In genomic region chr9:130117816-130118632, GRCh38 we compare ENCODE assay signal across 10 cellular contexts. TPM values are rescaled to one million over a fixed set of nuclear protein-coding genes. Genes with fewer than 3 reads are reported as not detected.
DNase-seq lines count a peak whose midpoint lies in the region; ATAC-seq, FAIRE-seq and TF ChIP-seq lines count a peak whose summit lies in the region.
"Had no signal": no experiment of that assay in that cellular context is flagged by ENCODE, and none has a peak within 500 bp of the region (broad histone marks: within the 10 kb centered on the region; RNA-seq: fewer than 3 reads in every experiment).

No MANE protein-coding gene starts in this region.

- WGBS in mesenchymal stem cell, result 46% methylated on average over 11 of the region's 11 CpGs
- 71 to 79% (median 76%) methylated on average over 11 of the region's 11 CpGs for WGBS in small intestine, 3 donors

- peak overlapping the region; percentile 10 to 63 for H3K27ac Mint-ChIP-seq in stimulated activated naive CD8-positive, alpha-beta T cell treated with anti-CD3 and anti-CD28 coated beads, Interleukin-15, amount 100 ng/mL, for 72 hours

- H4K8ac ChIP-seq in mesenchymal stem cell (ENCODE audit: low read length), result peak overlapping the region; percentile 52

- no peak overlapping the region for H3K23ac ChIP-seq in mesenchymal stem cell (ENCODE audit: low read length in 2 of 2)

- no peak overlapping the region for H2BK12ac ChIP-seq in mesenchymal stem cell (ENCODE audit: low read length in 2 of 2)

- no peak overlapping the region for H2BK120ac ChIP-seq in mesenchymal stem cell (ENCODE audit: low read depth, low read length)

- peak; percentile 81 for FAIRE-seq in bronchial epithelial cell (lab: Jason Lieb, UNC)
- FAIRE-seq in small intestine (lab: Jason Lieb, UNC), result no peak
- FAIRE-seq: urothelium cell line had no signal

- no peak overlapping the region for H3K4ac ChIP-seq in mesenchymal stem cell (ENCODE audit: low read depth in 1 of 2, low read length in 2 of 2)

- peak overlapping the region; percentile 57 for H3K9ac ChIP-seq in mesenchymal stem cell (ENCODE audit: low read length)

- ATAC-seq in stimulated activated naive CD8-positive, alpha-beta T cell treated with anti-CD3 and anti-CD28 coated beads, Interleukin-15, amount 100 ng/mL, for 72 hours, result no peak
- no peak for ATAC-seq in stimulated activated naive CD8-positive, alpha-beta T cell treated with anti-CD3 and anti-CD28 coated beads, Interleukin-15, Interleukin-2, amounts not matched to agents 100 U/mL and 50 U/mL, for 24 hours
- ATAC-seq in HG03520 (IDR thresholded peaks at IDR 0.05; ENCODE audit: unreplicated experiment), result no peak
- ATAC-seq in GM19463 (IDR thresholded peaks at IDR 0.05; ENCODE audit: unreplicated experiment), result no peak

- TF ChIP-seq CTCF in bronchial epithelial cell (IDR thresholded peaks at IDR 0.05; ENCODE audit: insufficient read depth, low read length, severe bottlenecking), result no peak

- peak overlapping the region in 1 of 2 experiments; percentile 28 for H3K18ac ChIP-seq in mesenchymal stem cell (ENCODE audit: low read depth in 1 of 2, low read length in 2 of 2)

- no peak overlapping the region for H2BK15ac ChIP-seq in mesenchymal stem cell (ENCODE audit: low read depth, poor library complexity, severe bottlenecking)

- H3K27me3 ChIP-seq in bronchial epithelial cell (ENCODE audit: control insufficient read depth, insufficient read depth, low read length) (no peaks in the 10 kb centered on the region), mesenchymal stem cell (ENCODE audit: control insufficient read depth in 1 of 2, insufficient read depth in 1 of 2, low read length in 2 of 2) (no peaks in the 10 kb centered on the region), small intestine (ENCODE audit: control insufficient read depth in 2 of 2, insufficient read depth in 2 of 2, low read length in 2 of 2) (no peaks in the 10 kb centered on the region)

- no peak overlapping the region for H3K4me3 Mint-ChIP-seq in stimulated activated naive CD8-positive, alpha-beta T cell treated with anti-CD3 and anti-CD28 coated beads, Interleukin-15, amount 100 ng/mL, for 72 hours

- peaks cover 17% of the 10 kb centered on the region for H3K36me3 ChIP-seq in bronchial epithelial cell (ENCODE audit: control insufficient read depth, insufficient read depth, low read length)
- H3K36me3 ChIP-seq in mesenchymal stem cell (ENCODE audit: control insufficient read depth in 1 of 2, insufficient read depth in 2 of 2, low read depth in 1 of 2, low read length in 2 of 2), result peaks cover 27 to 55% of the 10 kb centered on the region in 2 experiments
- H3K36me3 ChIP-seq in small intestine (ENCODE audit: control insufficient read depth in 2 of 2, insufficient read depth in 2 of 2, low read length in 2 of 2), result peaks cover 3 to 5% of the 10 kb centered on the region in 2 donors

- peaks cover 11% of the 10 kb centered on the region for H3K79me1 ChIP-seq in mesenchymal stem cell (replicated peaks; ENCODE audit: low read length, poor library complexity, severe bottlenecking)

- no peak overlapping the region for H3K4me2 ChIP-seq in mesenchymal stem cell (ENCODE audit: low read length, poor library complexity, severe bottlenecking)

- peak overlapping the region; percentile 0 for H4K91ac ChIP-seq in mesenchymal stem cell (ENCODE audit: low read length)

- H3K4me3 ChIP-seq in bronchial epithelial cell (ENCODE audit: low read depth, low read length) (no peak overlapping the region), mesenchymal stem cell (ENCODE audit: insufficient read depth in 1 of 2, low read depth in 1 of 2, low read length in 2 of 2) (no peak overlapping the region), small intestine (ENCODE audit: low read depth in 1 of 2, low read length in 2 of 2) (no peak overlapping the region)

- H3K14ac ChIP-seq in mesenchymal stem cell (ENCODE audit: low read length in 2 of 2), result peak overlapping the region in 1 of 2 experiments; percentile 18

- H2AK5ac ChIP-seq in mesenchymal stem cell (ENCODE audit: low read length, severe bottlenecking), result peak overlapping the region; percentile 65

- no peak overlapping the region for H2AFZ ChIP-seq in mesenchymal stem cell (ENCODE audit: low read depth, low read length)

- H3K27ac ChIP-seq in mesenchymal stem cell (ENCODE audit: low read length, poor library complexity, severe bottlenecking), result peak overlapping the region; percentile 81
- H3K27ac ChIP-seq in small intestine (ENCODE audit: low read depth in 1 of 2, low read length in 1 of 2), result peak overlapping the region in 1 of 2 donors; percentile 6
- H3K27ac ChIP-seq: C4-2B had no signal

- no peaks in the 10 kb centered on the region for H3K9me3 ChIP-seq in mesenchymal stem cell (ENCODE audit: control insufficient read depth, low read length)
- no peaks in the 10 kb centered on the region for H3K9me3 ChIP-seq in small intestine (ENCODE audit: control insufficient read depth, low read depth)

- H3K4me1 ChIP-seq in mesenchymal stem cell (ENCODE audit: control insufficient read depth, insufficient read depth, low read depth, low read length), result peaks cover 23% of the 10 kb centered on the region
- no peaks in the 10 kb centered on the region for H3K4me1 ChIP-seq in small intestine (ENCODE audit: control insufficient read depth in 2 of 2, insufficient read depth in 1 of 2, low read depth in 1 of 2, low read length in 1 of 2)

- no peak overlapping the region for H2BK5ac ChIP-seq in mesenchymal stem cell (ENCODE audit: low read depth, low read length, poor library complexity, severe bottlenecking)

- H3K4me1 Mint-ChIP-seq in stimulated activated naive CD8-positive, alpha-beta T cell treated with anti-CD3 and anti-CD28 coated beads, Interleukin-15, amount 100 ng/mL, for 72 hours, result no peaks in the 10 kb centered on the region

- no peaks in the 10 kb centered on the region for H3K27me3 Mint-ChIP-seq in stimulated activated naive CD8-positive, alpha-beta T cell treated with anti-CD3 and anti-CD28 coated beads, Interleukin-15, amount 100 ng/mL, for 72 hours

- no peak for DNase-seq in stimulated activated naive CD8-positive, alpha-beta T cell treated with anti-CD3 and anti-CD28 coated beads, Interleukin-15, amount 100 ng/mL, for 72 hours
- no peak for DNase-seq in stimulated activated naive CD8-positive, alpha-beta T cell treated with anti-CD3 and anti-CD28 coated beads, Interleukin-15, Interleukin-2, amounts not matched to agents 100 U/mL and 50 U/mL, for 24 hours
- DNase-seq in bronchial epithelial cell (ENCODE audit: low read depth) (peak; percentile 41), mesenchymal stem cell (peak; percentile 76), small intestine (no peak), COLO668 (lab: John Stamatoyannopoulos, UW; ENCODE audit: unreplicated experiment) (no peak)

- no peaks in the 10 kb centered on the region for H3K9me3 Mint-ChIP-seq in stimulated activated naive CD8-positive, alpha-beta T cell treated with anti-CD3 and anti-CD28 coated beads, Interleukin-15, amount 100 ng/mL, for 72 hours

RNA-seq across cellular contexts. Expression of gene NCS1, which starts 54.2 kb away (rescaled TPM):
- 22.9 and 26.6 TPM in 2 replicates for total RNA-seq in bronchial epithelial cell
- polyA plus RNA-seq in mesenchymal stem cell (2013, experiment 1 of 2), result 38.8 TPM
- 37.7 TPM for polyA plus RNA-seq in mesenchymal stem cell (2013, experiment 2 of 2)
- 1 to 10 TPM in 1 of 3 donors, under 1 TPM in 2; 0.54 to 9.2 (median 0.89) TPM for polyA plus RNA-seq in small intestine

Comparison
In these comparisons a context has a peak if more than half of its experiments do, and no peak if none do; other contexts are left out.
1. DNase-seq: peak in bronchial epithelial cell (single experiment) and mesenchymal stem cell (single experiment); none in stimulated activated naive CD8-positive, alpha-beta T cell treated with anti-CD3 and anti-CD28 coated beads, Interleukin-15, amount 100 ng/mL, for 72 hours (0 of 2), stimulated activated naive CD8-positive, alpha-beta T cell treated with anti-CD3 and anti-CD28 coated beads, Interleukin-15, Interleukin-2, amounts not matched to agents 100 U/mL and 50 U/mL, for 24 hours (single experiment), small intestine (single experiment) and COLO668 (single experiment).